12 cellular contexts compared by ENCODE assay signal in the genomic region with DNA sequence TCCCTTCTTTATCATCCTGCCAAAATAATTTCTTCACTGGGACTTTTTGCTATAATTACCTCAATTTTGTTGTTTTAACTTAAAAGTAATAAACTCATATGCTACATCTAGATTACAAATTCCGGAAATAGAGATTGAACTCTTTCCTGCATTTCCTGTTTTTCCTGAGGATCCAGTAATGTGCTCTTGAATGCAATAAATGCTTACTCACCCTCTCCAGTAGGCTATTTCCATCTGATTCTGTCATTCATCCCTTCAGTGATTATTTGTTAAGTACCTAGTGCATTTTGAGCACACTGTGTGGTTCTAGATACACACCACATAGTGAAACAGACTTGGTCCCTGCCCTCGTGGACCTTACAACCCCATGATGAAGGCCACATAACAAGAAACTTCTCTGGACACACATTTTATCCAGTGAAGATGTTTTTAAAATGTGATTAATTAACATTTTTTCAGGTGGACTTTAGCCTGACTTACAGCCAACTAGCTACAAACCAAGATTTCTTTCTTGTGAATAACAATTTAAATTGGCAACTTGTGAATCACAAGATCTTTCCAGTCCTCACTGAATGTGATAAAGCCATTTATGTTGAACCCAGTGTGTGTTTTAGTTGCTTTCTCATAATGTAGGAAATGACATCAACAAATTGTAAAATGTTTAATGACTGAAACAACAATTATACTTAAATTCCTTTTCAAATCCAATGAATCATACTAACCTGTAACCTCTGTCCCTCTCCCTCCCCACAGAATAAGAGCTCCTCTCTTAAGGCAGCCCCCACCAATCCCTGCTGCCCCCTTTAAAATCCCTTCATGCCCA.
DNase-seq lines count a peak whose midpoint lies in the region; ATAC-seq, FAIRE-seq and TF ChIP-seq lines count a peak whose summit lies in the region.
"Had no signal": no experiment of that assay in that cellular context is flagged by ENCODE, and none has a peak within 500 bp of the region (broad histone marks: within the 10 kb centered on the region; RNA-seq: fewer than 3 reads in every experiment).

No MANE protein-coding gene starts in this region.

- no peak; the same call in 1 of the 2 replicates for ATAC-seq in IMR-90 (ENCODE audit: low read depth)
- ATAC-seq in K562, result no peak
- ATAC-seq: naive thymus-derived CD4-positive, alpha-beta T cell had no signal

- H3K79me1 ChIP-seq in IMR-90 (ENCODE audit: low read depth in 1 of 2, low read length in 2 of 2), result no peaks in the 10 kb centered on the region

- H3K4me3 ChIP-seq in IMR-90 (ENCODE audit: insufficient read depth, low read depth, low read length) (no peak overlapping the region), K562 (no peak overlapping the region)
- H3K4me3 ChIP-seq: transverse colon had no signal

- H3K4ac ChIP-seq in IMR-90 (ENCODE audit: low read depth, low read length), result peak overlapping the region; percentile 73

- WGBS in IMR-90 (ENCODE audit: extremely low coverage in 2 of 2, insufficient read length in 1 of 2), 2 experiments, result no CpG with 5 or more reads among the region's 2 CpGs
- WGBS in K562 (ENCODE audit: insufficient coverage, low coverage, missing lambda C conversion rate), result 22% methylated on average over 2 of the region's 2 CpGs

- H4K91ac ChIP-seq in IMR-90 (ENCODE audit: insufficient read depth, low read depth, low read length), result peak overlapping the region; percentile 12; the same call in 1 of the 2 replicates

- TF ChIP-seq CTCF in IMR-90 (conservative IDR thresholded peaks at IDR 0.05; ENCODE audit: low read depth, low read length) (no peak), K562 (IDR thresholded peaks at IDR 0.05 in 2 of 3, conservative IDR thresholded peaks at IDR 0.05 in 1 of 3; ENCODE audit: insufficient read depth in 2 of 3, low read depth in 1 of 3, low read length in 3 of 3) (no peak)

- H3K27ac ChIP-seq in IMR-90 (ENCODE audit: insufficient read depth, low read length), result 0 out of 2 replicates have a peak overlapping the region, but pooled peaks have one; percentile 5
- no peak overlapping the region for H3K27ac ChIP-seq in K562 (ENCODE audit: extremely low read depth, low read depth, low read length)
- H3K27ac ChIP-seq: transverse colon had no signal

- peak overlapping the region; percentile 77 for H3K18ac ChIP-seq in IMR-90 (ENCODE audit: low read depth, low read length)

- no peak for FAIRE-seq in K562 (lab: Jason Lieb, UNC)

- no peak overlapping the region for H3K56ac ChIP-seq in IMR-90 (ENCODE audit: extremely low read depth, insufficient read depth, low read length)

- in situ Hi-C loops in ACHN (cut with HindIII; ENCODE audit: low pct_ligation_motif_present, low pct_unique_long_range_greater_than_20kb, low sequenced_read_pairs) (no loop called here), IMR-90 (cut with MboI; ENCODE audit: low sequenced_read_pairs) (no loop called here), K562 (cut with MboI) (no loop called here)

- peak overlapping the region; percentile 53; the same call in 1 of the 2 replicates for H3K23ac ChIP-seq in IMR-90 (ENCODE audit: low read depth, low read length)

- peak overlapping the region; percentile 77 for H2BK5ac ChIP-seq in IMR-90 (ENCODE audit: low read depth, low read length, poor library complexity, severe bottlenecking)

- TF ChIP-seq POLR2A in IMR-90 (IDR thresholded peaks at IDR 0.05; ENCODE audit: low read depth, low read length) (no peak), K562 (conservative IDR thresholded peaks at IDR 0.05) (no peak)

- POLR2A ChIA-PET in IMR-90 (lab: Charles Lee; ENCODE audit: unreplicated experiment), result no interaction called here
- POLR2A ChIA-PET in K562 (lab: Yijun Ruan, JAX), result interaction anchor here (2.2 kb wide), 1 partner anchor 10 kb away, joined by 6 read pairs; no protein-coding TSS in a partner anchor

- no peaks in the 10 kb centered on the region for H3K79me2 ChIP-seq in K562 (ENCODE audit: control insufficient read depth, insufficient read depth, low read length)

- dilution Hi-C loops in IMR-90 (cut with HindIII; ENCODE audit: low sequenced_read_pairs, unreplicated experiment), result no loop called here

- H2AFZ ChIP-seq in IMR-90 (replicated peaks; ENCODE audit: low read length, poor library complexity), result no peak overlapping the region
- no peak overlapping the region for H2AFZ ChIP-seq in K562 (ENCODE audit: low read depth, low read length)

- no peak for TF ChIP-seq RAD21 in IMR-90 (IDR thresholded peaks at IDR 0.05; ENCODE audit: low read length)
- TF ChIP-seq RAD21 in K562 (CRISPR knock-in tag; conservative IDR thresholded peaks at IDR 0.05 in 1 of 2, IDR thresholded peaks at IDR 0.05 in 1 of 2), result no peak

- H2AK5ac ChIP-seq in IMR-90 (ENCODE audit: low read depth, low read length), result peak overlapping the region; percentile 24; the same call in 1 of the 2 replicates

- BruUV-seq in IMR-90 (replicated peaks; lab: Mats Ljungman, UMichigan), result no TSS peak
- BruUV-seq in K562 (replicated peaks; lab: Mats Ljungman, UMichigan), result no TSS peak

- intact Hi-C loops in IMR-90 (cut with micrococcal nuclease) (no loop called here), K562 (cut with micrococcal nuclease) (no loop called here)

- no peak overlapping the region for H2BK15ac ChIP-seq in IMR-90 (ENCODE audit: low read depth, low read length)

- H3K9me3 ChIP-seq in IMR-90 (ENCODE audit: control insufficient read depth, insufficient read depth, low read length), result no peaks in the 10 kb centered on the region
- H3K9me3 ChIP-seq in K562 (replicated peaks; ENCODE audit: control insufficient read depth, insufficient read depth, low read depth, low read length), result no peaks in the 10 kb centered on the region
- H3K9me3 ChIP-seq: transverse colon had no signal

- peak overlapping the region; percentile 73; the same call in 1 of the 2 replicates for H3K14ac ChIP-seq in IMR-90 (replicated peaks; ENCODE audit: low read depth, low read length)

- no peak overlapping the region for H3K4me2 ChIP-seq in IMR-90 (ENCODE audit: low read depth, low read length)
- H3K4me2 ChIP-seq in K562 (ENCODE audit: insufficient read depth, low read length), result no peak overlapping the region

- TF ChIP-seq EP300 in K562 (IDR thresholded peaks at IDR 0.05; ENCODE audit: low read length), result no peak

- H3K9ac ChIP-seq in IMR-90 (ENCODE audit: low read depth, low read length), result no peak overlapping the region
- no peak overlapping the region for H3K9ac ChIP-seq in K562 (ENCODE audit: insufficient read depth in 1 of 2, low read depth in 2 of 2, low read length in 2 of 2)

- H3K36me3 ChIP-seq in IMR-90 (ENCODE audit: control insufficient read depth, insufficient read depth, low read length) (no peaks in the 10 kb centered on the region), K562 (ENCODE audit: control insufficient read depth, insufficient read depth, low read length) (no peaks in the 10 kb centered on the region)
- H3K36me3 ChIP-seq: transverse colon had no signal

- H4K5ac ChIP-seq in IMR-90 (ENCODE audit: low read depth, low read length), result peak overlapping the region; percentile 40; the same call in 1 of the 2 replicates

- no peaks in the 10 kb centered on the region for H4K20me1 ChIP-seq in IMR-90 (ENCODE audit: insufficient read depth, low read length)
- H4K20me1 ChIP-seq in K562 (replicated peaks; ENCODE audit: control insufficient read depth, insufficient read depth, low read length), result no peaks in the 10 kb centered on the region

- H3K4me1 ChIP-seq in IMR-90 (ENCODE audit: control insufficient read depth, insufficient read depth, low read length) (peaks cover 13% of the 10 kb centered on the region), K562 (replicated peaks in 1 of 2; ENCODE audit: control insufficient read depth in 2 of 2, insufficient read depth in 2 of 2, low read length in 2 of 2) (peaks cover 0 to 6% of the 10 kb centered on the region in 2 experiments; a peak in 2 of 5 replicates)

- peaks cover 6% of the 10 kb centered on the region for H3K9me1 ChIP-seq in IMR-90 (ENCODE audit: insufficient read depth, low read length)
- no peaks in the 10 kb centered on the region for H3K9me1 ChIP-seq in K562 (ENCODE audit: control insufficient read depth, insufficient read depth, low read length)

- peak overlapping the region; percentile 68 for H2BK20ac ChIP-seq in IMR-90 (ENCODE audit: low read depth, low read length)

- H3K27me3 ChIP-seq in IMR-90 (ENCODE audit: control insufficient read depth, insufficient read depth, low read length) (no peaks in the 10 kb centered on the region), K562 (ENCODE audit: control insufficient read depth in 2 of 2, insufficient read depth in 2 of 2, low read length in 2 of 2) (no peaks in the 10 kb centered on the region)
- H3K27me3 ChIP-seq: transverse colon had no signal

- H2AK9ac ChIP-seq in IMR-90 (replicated peaks; ENCODE audit: low read depth, low read length, poor library complexity), result no peak overlapping the region

- CTCF ChIA-PET in IMR-90 (lab: Yijun Ruan, JAX) (interaction anchor here (0.5 to 1.4 kb wide), 3 partner anchors 10 to 376 kb away, joined by 3 read pairs; no protein-coding TSS in a partner anchor), K562 (lab: Yijun Ruan, JAX; ENCODE audit: low intra/inter-chr PET ratio) (no interaction called here)

- DNase-seq in ACHN (peak; percentile 58), IMR-90 (peak; percentile 51), K562 (ENCODE audit: extremely low read depth in 1 of 4, low spot score in 3 of 4) (no peak), lung microvascular endothelial cell (ENCODE audit: low read depth in 2 of 2) (peak; percentile 24 to 29), mesenteric fat pad (ENCODE audit: low spot score) (no peak), NCI-H1417 treated with DMSO at 0.1 percent for 48 hours (lab: John Stamatoyannopoulos, UW) (no peak), NCI-H1105 (lab: John Stamatoyannopoulos, UW) (no peak)
- no peak for DNase-seq in activated effector memory CD4-positive, alpha-beta T cell treated with Interleukin-2 at 50 U/mL for 16 hours
- DNase-seq: GDM1; naive thymus-derived CD4-positive, alpha-beta T cell; NCI-H2081; transverse colon had no signal

- H4K8ac ChIP-seq in IMR-90 (ENCODE audit: low read depth in 2 of 2, low read length in 2 of 2), result peak overlapping the region in 1 of 2 experiments; percentile 83; a peak in 2 of 4 replicates

- H2BK120ac ChIP-seq in IMR-90 (ENCODE audit: low read depth, low read length), result peak overlapping the region; percentile 63

TF ChIP-seq in IMR-90, 13 proteins besides CTCF, POLR2A, EP300 and RAD21 (continues in another document):
- TF ChIP-seq FOS (IDR thresholded peaks at IDR 0.05; ENCODE audit: low read depth, low read length) (no peak), SMC3 (IDR thresholded peaks at IDR 0.05; ENCODE audit: low read depth, low read length) (no peak), RCOR1 (IDR thresholded peaks at IDR 0.05; ENCODE audit: insufficient replicate concordance, low read length) (no peak), CEBPB (IDR thresholded peaks at IDR 0.05; ENCODE audit: low read depth, low read length) (no peak), BHLHE40 (IDR thresholded peaks at IDR 0.05; ENCODE audit: low read depth, low read length) (no peak)

TF ChIP-seq in K562, 482 proteins besides CTCF, POLR2A, EP300 and RAD21 (continues in another document):
- TF ChIP-seq ESRRA (IDR thresholded peaks at IDR 0.05; ENCODE audit: borderline replicate concordance, low read depth) (no peak), SOX6 (IDR thresholded peaks at IDR 0.05) (no peak), TEAD2 (tag; IDR thresholded peaks at IDR 0.05) (no peak), ZNF316 (IDR thresholded peaks at IDR 0.05) (0 out of 2 replicates have a peak, but pooled peaks have one; percentile 32), CREM (IDR thresholded peaks at IDR 0.05; ENCODE audit: low read depth) (no peak)

Comparison
In these comparisons a context has a peak if more than half of its experiments do, and no peak if none do; other contexts are left out.
1. DNase-seq: peak in ACHN (single experiment), IMR-90 (single experiment) and lung microvascular endothelial cell (2 of 2); none in K562 (0 of 4), mesenteric fat pad (single experiment), NCI-H1417 treated with DMSO at 0.1 percent for 48 hours (single experiment), NCI-H1105 (single experiment) and activated effector memory CD4-positive, alpha-beta T cell treated with Interleukin-2 at 50 U/mL for 16 hours (single experiment).